Comparison of ENCODE assay signal across 23 cellular contexts in the genomic region with DNA sequence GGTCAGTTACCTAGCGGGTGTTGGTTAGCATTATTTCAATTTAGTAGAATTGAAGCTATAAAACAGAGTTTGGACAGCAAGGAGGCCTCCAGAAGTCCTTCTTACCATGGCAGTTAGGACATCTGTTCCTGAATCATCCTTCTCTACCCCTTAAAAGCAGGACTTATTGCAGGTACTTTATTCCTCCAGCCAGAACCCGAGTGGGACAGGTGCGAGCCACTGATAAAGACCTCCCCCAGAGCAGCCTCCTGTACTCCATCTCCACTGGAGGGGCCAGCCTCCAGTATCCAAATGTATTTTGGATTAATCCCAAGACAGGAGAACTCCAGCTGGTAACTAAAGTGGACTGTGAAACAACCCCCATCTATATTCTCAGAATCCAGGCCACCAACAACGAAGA. TPM values are rescaled to one million over a fixed set of nuclear protein-coding genes. Genes with fewer than 3 reads are reported as not detected.
"Had no signal": no experiment of that assay in that cellular context is flagged by ENCODE, and none has a peak within 500 bp of the region (broad histone marks: within the 10 kb centered on the region; RNA-seq: fewer than 3 reads in every experiment).

No MANE protein-coding gene starts in this region.

- ATAC-seq: esophagus mucosa; gastrocnemius medialis; left ventricle myocardium superior; lower lobe of right lung; natural killer cell treated with Interleukin-12 subunit alpha and Interleukin-12 subunit beta and Interleukin-15 and Interleukin-18, amount 100 ng/mL, for 72 hours; pancreas; right lobe of liver had no signal

- H3K27ac ChIP-seq: dorsolateral prefrontal cortex, gastrocnemius medialis, lower lobe of right lung, neutrophil, pancreas, right lobe of liver, stomach, thyroid gland, vagina had no signal

- H3K4me3 ChIP-seq: dorsolateral prefrontal cortex, gastrocnemius medialis, lower lobe of right lung, pancreas, right lobe of liver, stomach, thyroid gland, vagina had no signal

- FAIRE-seq: keratinocyte, pancreas, small intestine had no signal

- H3K27me3 ChIP-seq: gastrocnemius medialis, pancreas, right lobe of liver, stomach, thyroid gland, vagina had no signal

- H3K9me3 ChIP-seq: gastrocnemius medialis, lower lobe of right lung, neutrophil, pancreas, right lobe of liver, stomach, thyroid gland, vagina had no signal

- H3K4me1 ChIP-seq: gastrocnemius medialis, lower lobe of right lung, pancreas, right lobe of liver, vagina had no signal

- DNase-seq: dorsolateral prefrontal cortex; effector CD4-positive, alpha-beta T cell; foreskin fibroblast; gastrocnemius medialis; head of caudate nucleus; left ventricle myocardium superior; lower lobe of right lung; naive B cell; pancreas; right lobe of liver; small intestine; stimulated activated CD4-positive, alpha-beta T cell treated with anti-CD3 and anti-CD28 coated beads, Interleukin-15, amount 100 ng/mL, for 24 hours; stimulated activated CD4-positive, alpha-beta T cell treated with anti-CD3 and anti-CD28 coated beads, Interleukin-2, amount 100 ng/mL, for 48 hours; stimulated activated CD8-positive, alpha-beta memory T cell treated with anti-CD3 and anti-CD28 coated beads, Interleukin-4, amount 100 ng/mL, for 48 hours; stimulated activated naive CD4-positive, alpha-beta T cell; stomach; thyroid gland; trophoblast cell had no signal

- H3K36me3 ChIP-seq: gastrocnemius medialis, lower lobe of right lung, neutrophil, pancreas, right lobe of liver, stomach, thyroid gland, vagina had no signal

RNA-seq across cellular contexts. Expression of a gene that starts 54.6 kb away (rescaled TPM):
- total RNA-seq: natural killer cell treated with Interleukin-12 subunit alpha and Interleukin-12 subunit beta and Interleukin-15 and Interleukin-18, amount 100 ng/mL, for 72 hours had no signal
